23 cellular contexts compared by ENCODE assay signal in genomic region chr3:164927728-164928127, GRCh38.
A peak's percentile ranks its signal among the peaks of the same experiment; 100 is the strongest.
DNase-seq lines count a peak whose midpoint lies in the region; ATAC-seq and TF ChIP-seq lines count a peak whose summit lies in the region.
"Had no signal": no experiment of that assay in that cellular context is flagged by ENCODE, and none has a peak within 500 bp of the region (broad histone marks: within the 10 kb centered on the region; RNA-seq: fewer than 3 reads in every experiment).

No MANE protein-coding gene starts in this region.

- dilution Hi-C loops in IMR-90 (cut with HindIII; ENCODE audit: low sequenced_read_pairs, unreplicated experiment) = no loop called here

- no peak overlapping the region for H2BK20ac ChIP-seq in IMR-90 (ENCODE audit: low read depth, low read length)

- H2AFZ ChIP-seq in IMR-90 (replicated peaks; ENCODE audit: low read length, poor library complexity) (no peak overlapping the region), neuronal stem cell (ENCODE audit: low read length) (no peak overlapping the region)
- H2AFZ ChIP-seq: GM23248 had no signal

- POLR2A ChIA-PET in IMR-90 (lab: Charles Lee; ENCODE audit: unreplicated experiment) = no interaction called here

- in situ Hi-C loops in IMR-90 (cut with MboI; ENCODE audit: low sequenced_read_pairs) = no loop called here
- in situ Hi-C loops in GM13976 (cut with MboI; ENCODE audit: low sequenced_read_pairs, unreplicated experiment) = no loop called here

- no peak overlapping the region for H3K4me3 ChIP-seq in IMR-90 (ENCODE audit: insufficient read depth, low read depth, low read length)
- H3K4me3 ChIP-seq in gastroesophageal sphincter = no peak overlapping the region
- peak overlapping the region in 1 of 2 donors; percentile 65 for H3K4me3 ChIP-seq in neuronal stem cell (ENCODE audit: low read length in 2 of 2)
- H3K4me3 ChIP-seq in upper lobe of right lung = no peak overlapping the region
- H3K4me3 ChIP-seq: A549; BLaER1 treated with 17β-estradiol and CSF1 and Interleukin-3, amounts not matched to agents 10 nM and 100 nM; GM12878; GM23248 had no signal

- no peaks in the 10 kb centered on the region for H4K20me1 ChIP-seq in IMR-90 (ENCODE audit: insufficient read depth, low read length)
- H4K20me1 ChIP-seq: BLaER1 treated with 17β-estradiol and CSF1 and Interleukin-3, amounts not matched to agents 10 nM and 100 nM had no signal

- H3K36me3 ChIP-seq in IMR-90 (ENCODE audit: control insufficient read depth, insufficient read depth, low read length) = no peaks in the 10 kb centered on the region
- no peaks in the 10 kb centered on the region for H3K36me3 ChIP-seq in gastroesophageal sphincter
- H3K36me3 ChIP-seq in neuronal stem cell (replicated peaks in 1 of 2; ENCODE audit: control insufficient read depth in 2 of 2, insufficient read depth in 2 of 2, low read length in 2 of 2) = no peaks in the 10 kb centered on the region
- H3K36me3 ChIP-seq in upper lobe of right lung = no peaks in the 10 kb centered on the region
- H3K36me3 ChIP-seq: BE2C; BLaER1 treated with 17β-estradiol and CSF1 and Interleukin-3, amounts not matched to agents 10 nM and 100 nM had no signal

- peaks cover 9% of the 10 kb centered on the region; the same call in 1 of the 2 replicates for H3K9me3 ChIP-seq in IMR-90 (ENCODE audit: control insufficient read depth, insufficient read depth, low read length)
- peaks cover 0 to 4% (median 0%) of the 10 kb centered on the region in 3 donors for H3K9me3 ChIP-seq in gastroesophageal sphincter
- peaks cover 0 to 3% of the 10 kb centered on the region in 2 donors for H3K9me3 ChIP-seq in neuronal stem cell (replicated peaks in 1 of 2; ENCODE audit: control insufficient read depth in 2 of 2, insufficient read depth in 1 of 2, low read depth in 1 of 2, low read length in 2 of 2)
- no peaks in the 10 kb centered on the region for H3K9me3 ChIP-seq in upper lobe of right lung
- H3K9me3 ChIP-seq: A549; BE2C; BLaER1 treated with 17β-estradiol and CSF1 and Interleukin-3, amounts not matched to agents 10 nM and 100 nM had no signal

- no peak overlapping the region for H2BK12ac ChIP-seq in neuronal stem cell (ENCODE audit: low read length)

- H4K91ac ChIP-seq in IMR-90 (ENCODE audit: insufficient read depth, low read depth, low read length) = no peak overlapping the region
- H4K91ac ChIP-seq in neuronal stem cell (ENCODE audit: low read depth, low read length, poor library complexity) = no peak overlapping the region

- no peak overlapping the region for H3K4me2 ChIP-seq in IMR-90 (ENCODE audit: low read depth, low read length)
- no peak overlapping the region for H3K4me2 ChIP-seq in neuronal stem cell (ENCODE audit: insufficient read depth, low read length, poor library complexity, severe bottlenecking)
- H3K4me2 ChIP-seq: A549; BLaER1 treated with 17β-estradiol and CSF1 and Interleukin-3, amounts not matched to agents 10 nM and 100 nM had no signal

- H3K4ac ChIP-seq in IMR-90 (ENCODE audit: low read depth, low read length) (no peak overlapping the region), neuronal stem cell (ENCODE audit: low read length) (no peak overlapping the region)

- TF ChIP-seq POLR2A in IMR-90 (IDR thresholded peaks at IDR 0.05; ENCODE audit: low read depth, low read length) (no peak), gastroesophageal sphincter (IDR thresholded peaks at IDR 0.05) (no peak)

- H3K23ac ChIP-seq in IMR-90 (ENCODE audit: low read depth, low read length) (no peak overlapping the region), neuronal stem cell (ENCODE audit: low read depth, low read length, poor library complexity) (peak overlapping the region; percentile 94)

- DNase-seq in IMR-90 (no peak), neuronal stem cell (ENCODE audit: low spot score) (no peak), upper lobe of right lung (no peak), NCI-H1694 (lab: John Stamatoyannopoulos, UW) (no peak), GM13976 (ENCODE audit: low spot score) (no peak)
- DNase-seq: 8988T; ACHN; AML-193; BE2C; CD4-positive, alpha-beta T cell; CD8-positive, alpha-beta memory T cell; DMS 273 treated with DMSO at 0.1 percent for 48 hours; DMS79; EL; GDM1; GM23248; H9 had no signal

- WGBS in IMR-90 (ENCODE audit: extremely low coverage in 2 of 2, insufficient read length in 1 of 2), 2 experiments = 70% methylated on average over 4 of the region's 5 CpGs; no CpG with 5 or more reads in 1 of the 2 experiments
- no CpG with 5 or more reads among the region's 5 CpGs for WGBS in gastroesophageal sphincter (ENCODE audit: low coverage in 1 of 2), 2 donors
- no CpG with 5 or more reads among the region's 5 CpGs for WGBS in neuronal stem cell (ENCODE audit: extremely low coverage in 2 of 2, insufficient read length in 2 of 2, insufficient replicate concordance in 1 of 2), 2 donors

- no peak for TF ChIP-seq RAD21 in IMR-90 (IDR thresholded peaks at IDR 0.05; ENCODE audit: low read length)

- H3K79me1 ChIP-seq in IMR-90 (ENCODE audit: low read depth in 1 of 2, low read length in 2 of 2) (no peaks in the 10 kb centered on the region), neuronal stem cell (ENCODE audit: low read depth, low read length) (no peaks in the 10 kb centered on the region)

- H2BK15ac ChIP-seq in IMR-90 (ENCODE audit: low read depth, low read length) (no peak overlapping the region), neuronal stem cell (ENCODE audit: low read length) (no peak overlapping the region)

- H2AK9ac ChIP-seq in IMR-90 (replicated peaks; ENCODE audit: low read depth, low read length, poor library complexity) = peak overlapping the region; percentile 50

- TF ChIP-seq CTCF in IMR-90 (conservative IDR thresholded peaks at IDR 0.05; ENCODE audit: low read depth, low read length) = no peak
- TF ChIP-seq CTCF in gastroesophageal sphincter (IDR thresholded peaks at IDR 0.05) = no peak
- TF ChIP-seq CTCF in upper lobe of right lung (IDR thresholded peaks at IDR 0.05) = no peak
- no peak for TF ChIP-seq CTCF in GM13976 (IDR thresholded peaks at IDR 0.05; ENCODE audit: borderline replicate concordance, control extremely low read depth, extremely low read depth, insufficient read depth, missing control alignments)

- H2BK120ac ChIP-seq in IMR-90 (ENCODE audit: low read depth, low read length) = no peak overlapping the region
- no peak overlapping the region for H2BK120ac ChIP-seq in neuronal stem cell (ENCODE audit: low read depth, low read length)

- no peak overlapping the region for H3K9ac ChIP-seq in IMR-90 (ENCODE audit: low read depth, low read length)
- H3K9ac ChIP-seq in neuronal stem cell (ENCODE audit: low read depth, low read length, poor library complexity) = peak overlapping the region; percentile 61
- H3K9ac ChIP-seq: BLaER1 treated with 17β-estradiol and CSF1 and Interleukin-3, amounts not matched to agents 10 nM and 100 nM; GM23248 had no signal

- BruUV-seq in IMR-90 (replicated peaks; lab: Mats Ljungman, UMichigan) = no TSS peak

- H3K4me1 ChIP-seq in IMR-90 (ENCODE audit: control insufficient read depth, insufficient read depth, low read length) = no peaks in the 10 kb centered on the region
- no peaks in the 10 kb centered on the region for H3K4me1 ChIP-seq in gastroesophageal sphincter
- H3K4me1 ChIP-seq in neuronal stem cell (ENCODE audit: control insufficient read depth in 2 of 2, insufficient read depth in 1 of 2, low read depth in 1 of 2, low read length in 2 of 2) = no peaks in the 10 kb centered on the region
- H3K4me1 ChIP-seq in upper lobe of right lung = no peaks in the 10 kb centered on the region
- H3K4me1 ChIP-seq: A549, BE2C had no signal

- H2BK5ac ChIP-seq in IMR-90 (ENCODE audit: low read depth, low read length, poor library complexity, severe bottlenecking) (no peak overlapping the region), neuronal stem cell (ENCODE audit: low read length) (no peak overlapping the region)

- intact Hi-C loops in IMR-90 (cut with micrococcal nuclease) = no loop called here
- intact Hi-C loops in upper lobe of right lung (cut with DNase I) = no loop called here

- ATAC-seq in IMR-90 (ENCODE audit: low read depth) (no peak), gastroesophageal sphincter (peak; percentile 22), upper lobe of right lung (peak; percentile 40), GM18873 (IDR thresholded peaks at IDR 0.05; ENCODE audit: low FRiP score, unreplicated experiment) (no peak)
- ATAC-seq: A549, GM12878, HCT116 had no signal

- H2AK5ac ChIP-seq in IMR-90 (ENCODE audit: low read depth, low read length) = no peak overlapping the region
- no peak overlapping the region for H2AK5ac ChIP-seq in neuronal stem cell (ENCODE audit: low read depth, low read length)

- H3K27ac ChIP-seq in IMR-90 (ENCODE audit: insufficient read depth, low read length) (no peak overlapping the region), gastroesophageal sphincter (no peak overlapping the region), neuronal stem cell (replicated peaks; ENCODE audit: low read length) (no peak overlapping the region), upper lobe of right lung (no peak overlapping the region)
- H3K27ac ChIP-seq: A549; BLaER1 treated with 17β-estradiol and CSF1 and Interleukin-3, amounts not matched to agents 10 nM and 100 nM; GM23248 had no signal

- H3K14ac ChIP-seq in IMR-90 (replicated peaks; ENCODE audit: low read depth, low read length) = no peak overlapping the region
- peak overlapping the region; percentile 14 for H3K14ac ChIP-seq in neuronal stem cell (ENCODE audit: low read length)

- H3K9me1 ChIP-seq in IMR-90 (ENCODE audit: insufficient read depth, low read length) = no peaks in the 10 kb centered on the region

- H3K56ac ChIP-seq in IMR-90 (ENCODE audit: extremely low read depth, insufficient read depth, low read length) = no peak overlapping the region

- TF ChIP-seq EP300 in gastroesophageal sphincter (IDR thresholded peaks at IDR 0.05) = no peak

- no peak overlapping the region for H4K8ac ChIP-seq in IMR-90 (ENCODE audit: low read depth in 2 of 2, low read length in 2 of 2)
- no peak overlapping the region for H4K8ac ChIP-seq in neuronal stem cell (ENCODE audit: low read depth, low read length)

- CTCF ChIA-PET in IMR-90 (lab: Yijun Ruan, JAX) = no interaction called here

- H3K27me3 ChIP-seq in IMR-90 (ENCODE audit: control insufficient read depth, insufficient read depth, low read length) (no peaks in the 10 kb centered on the region), gastroesophageal sphincter (no peaks in the 10 kb centered on the region), neuronal stem cell (ENCODE audit: control insufficient read depth in 3 of 3, insufficient read depth in 3 of 3, low read depth in 1 of 3, low read length in 3 of 3) (no peaks in the 10 kb centered on the region), upper lobe of right lung (no peaks in the 10 kb centered on the region)
- H3K27me3 ChIP-seq: BE2C; BLaER1 treated with 17β-estradiol and CSF1 and Interleukin-3, amounts not matched to agents 10 nM and 100 nM had no signal

- no peak overlapping the region for H3K18ac ChIP-seq in IMR-90 (ENCODE audit: low read depth, low read length)
- peak overlapping the region; percentile 29 for H3K18ac ChIP-seq in neuronal stem cell (ENCODE audit: low read length)

- no peak overlapping the region for H4K5ac ChIP-seq in IMR-90 (ENCODE audit: low read depth, low read length)

TF ChIP-seq in IMR-90, 13 proteins besides CTCF, POLR2A, EP300 and RAD21 (continues in another document):
- no peak for TF ChIP-seq CHD1 (IDR thresholded peaks at IDR 0.05; ENCODE audit: low read depth, low read length)
- no peak for TF ChIP-seq CEBPB (IDR thresholded peaks at IDR 0.05; ENCODE audit: low read depth, low read length)
- no peak for TF ChIP-seq MAZ (IDR thresholded peaks at IDR 0.05; ENCODE audit: borderline replicate concordance, low read depth, low read length)

Comparison
In these comparisons a context has a peak if more than half of its experiments do, and no peak if none do; other contexts are left out.
1. ATAC-seq: peak in gastroesophageal sphincter (single experiment) and upper lobe of right lung (single experiment); none in IMR-90 (single experiment) and GM18873 (single experiment).